Comparison of ENCODE assay signal across 9 cellular contexts in genomic region chr3:158672293-158673176, GRCh38. TPM values are rescaled to one million over a fixed set of nuclear protein-coding genes. Genes with fewer than 3 reads are reported as not detected.
DNase-seq lines count a peak whose midpoint lies in the region; ATAC-seq, FAIRE-seq and TF ChIP-seq lines count a peak whose summit lies in the region.
"Had no signal": no experiment of that assay in that cellular context is flagged by ENCODE, and none has a peak within 500 bp of the region (broad histone marks: within the 10 kb centered on the region; RNA-seq: fewer than 3 reads in every experiment).

Gene LXN (minus strand): TSS chr3:158672648. CDS start chr3:158672478, 170 bp downstream.

- peak within 1 kb of the TSS; percentile 75 for H3K27ac ChIP-seq in BLaER1
- peak within 1 kb of the TSS in 20 of 21 experiments; percentile 14 to 89 (median 78) for H3K27ac ChIP-seq in skin epidermis

- H4K20me1 ChIP-seq in BLaER1: no peaks in the 10 kb centered on the region

- H3K9me3 ChIP-seq in BLaER1 (no peaks in the 10 kb centered on the region), iPS-18c (ENCODE audit: control insufficient read depth, insufficient read depth, low read length) (no peaks in the 10 kb centered on the region)

- TF ChIP-seq CTCF in WI38 (IDR thresholded peaks at IDR 0.05; ENCODE audit: low read depth, low read length) (peak; percentile 85), bronchial epithelial cell (IDR thresholded peaks at IDR 0.05; ENCODE audit: insufficient read depth, low read length, severe bottlenecking) (peak; percentile 90)

- peaks cover 16% of the 10 kb centered on the region for H3K4me1 ChIP-seq in BLaER1

- H3K4me3 ChIP-seq in BLaER1 (peak within 1 kb of the TSS; percentile 75), WI38 (ENCODE audit: low read depth, low read length) (peak within 1 kb of the TSS; percentile 68), bronchial epithelial cell (ENCODE audit: low read depth, low read length) (peak within 1 kb of the TSS; percentile 62), iPS-18c (ENCODE audit: insufficient read depth, low read depth, low read length) (peak within 1 kb of the TSS; percentile 81), skin epidermis (peak within 1 kb of the TSS; percentile 36 to 58 (median 45))

- H3K27me3 ChIP-seq in BLaER1 (no peaks in the 10 kb centered on the region), bronchial epithelial cell (ENCODE audit: control insufficient read depth, insufficient read depth, low read length) (no peaks in the 10 kb centered on the region)

- FAIRE-seq in bronchial epithelial cell (lab: Jason Lieb, UNC): no peak
- FAIRE-seq: colon had no signal

- H3K9ac ChIP-seq in BLaER1: peak within 1 kb of the TSS; percentile 82

- peaks cover 36% of the 10 kb centered on the region for H3K36me3 ChIP-seq in BLaER1
- peaks cover under 1% of the 10 kb centered on the region for H3K36me3 ChIP-seq in bronchial epithelial cell (ENCODE audit: control insufficient read depth, insufficient read depth, low read length)

- H3K4me2 ChIP-seq in BLaER1: peak within 1 kb of the TSS; percentile 87

- DNase-seq in bronchial epithelial cell (ENCODE audit: low read depth) (peak; percentile 84), NCI-H524 (lab: John Stamatoyannopoulos, UW) (no peak)

- ATAC-seq in GM19328 (IDR thresholded peaks at IDR 0.05; ENCODE audit: unreplicated experiment): peak; percentile 100
- ATAC-seq in HG03469 (IDR thresholded peaks at IDR 0.05; ENCODE audit: unreplicated experiment): peak; percentile 99

RNA-seq across cellular contexts. Expression of gene LXN, which starts in this region (rescaled TPM):
- 3.5 and 6.8 TPM in 2 replicates for total RNA-seq in bronchial epithelial cell
